Comparison of ENCODE assay signal across 19 cellular contexts in the genomic region with DNA sequence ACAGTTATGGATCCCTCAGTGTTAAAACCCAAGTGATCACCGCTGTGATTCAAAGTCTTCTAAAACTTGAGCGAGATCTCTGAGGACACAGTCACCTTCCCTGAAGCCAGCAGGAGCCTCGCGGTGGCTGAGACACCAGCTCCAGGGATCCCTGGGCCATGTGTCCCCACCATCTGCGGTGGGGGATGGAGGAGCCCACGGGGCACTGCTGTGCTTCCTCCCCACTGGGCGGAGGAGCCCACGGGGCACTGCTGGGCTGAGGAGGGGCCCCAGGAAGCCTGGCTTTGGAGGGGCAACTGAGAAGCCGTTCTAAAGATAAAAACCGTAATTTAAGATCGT.
DNase-seq lines count a peak whose midpoint lies in the region; FAIRE-seq and TF ChIP-seq lines count a peak whose summit lies in the region.
"Had no signal": no experiment of that assay in that cellular context is flagged by ENCODE, and none has a peak within 500 bp of the region (broad histone marks: within the 10 kb centered on the region; RNA-seq: fewer than 3 reads in every experiment).

No MANE protein-coding gene starts in this region.

- no peak overlapping the region for H3K9ac ChIP-seq in BLaER1 treated with 17β-estradiol and CSF1 and Interleukin-3, amounts not matched to agents 10 nM and 100 nM
- peak overlapping the region; percentile 66 for H3K9ac ChIP-seq in SK-N-MC (ENCODE audit: insufficient read length)
- H3K9ac ChIP-seq: GM23248 had no signal

- H3K4me2 ChIP-seq in BLaER1 treated with 17β-estradiol and CSF1 and Interleukin-3, amounts not matched to agents 10 nM and 100 nM: peak overlapping the region in 7 of 11 experiments; percentile 17 to 55 (median 40); a peak in 11 of 22 replicates

- TF ChIP-seq CTCF in esophagus muscularis mucosa (IDR thresholded peaks at IDR 0.05) (no peak), RWPE1 (conservative IDR thresholded peaks at IDR 0.05; ENCODE audit: low read depth) (no peak)

- DNase-seq in GM12891 (ENCODE audit: insufficient read length, low spot score): peak; percentile 27
- no peak for DNase-seq in SK-N-MC (ENCODE audit: low read depth, low spot score)
- peak; percentile 14 for DNase-seq in esophagus muscularis mucosa (ENCODE audit: extremely low spot score)
- no peak for DNase-seq in MG63
- DNase-seq in effector CD4-positive, alpha-beta T cell: no peak
- no peak for DNase-seq in stimulated activated CD4-positive, alpha-beta T cell treated with anti-CD3 and anti-CD28 coated beads, Interleukin-12 subunit alpha, Interleukin-12 subunit beta, amount 100 ng/mL, for 4 hours
- DNase-seq in RWPE1 (ENCODE audit: low spot score): no peak
- DNase-seq: Caco-2; CD4-positive, alpha-beta T cell; DMS53; DND-41; EL; GM23248; KG1 had no signal

- H4K20me1 ChIP-seq in BLaER1 treated with 17β-estradiol and CSF1 and Interleukin-3, amounts not matched to agents 10 nM and 100 nM: peaks cover 0 to 11% (median 0%) of the 10 kb centered on the region in 11 experiments; a peak in 4 of 22 replicates

- peaks cover 11 to 22% (median 20%) of the 10 kb centered on the region in 11 experiments for H3K9me3 ChIP-seq in BLaER1 treated with 17β-estradiol and CSF1 and Interleukin-3, amounts not matched to agents 10 nM and 100 nM (replicated peaks in 1 of 11)
- no peaks in the 10 kb centered on the region for H3K9me3 ChIP-seq in SK-N-MC (ENCODE audit: low read depth, low read length)
- H3K9me3 ChIP-seq in esophagus muscularis mucosa: no peaks in the 10 kb centered on the region
- no peaks in the 10 kb centered on the region for H3K9me3 ChIP-seq in MG63
- H3K9me3 ChIP-seq: Caco-2 had no signal

- WGBS in esophagus muscularis mucosa: 89% methylated on average over 11 of the region's 11 CpGs

- POLR2A ChIA-PET in RWPE1 (lab: Yijun Ruan, JAX; ENCODE audit: low non-redundant PET): no interaction called here

- H3K4me3 ChIP-seq in BLaER1 treated with 17β-estradiol and CSF1 and Interleukin-3, amounts not matched to agents 10 nM and 100 nM: no peak overlapping the region
- peak overlapping the region; percentile 59 for H3K4me3 ChIP-seq in SK-N-MC
- H3K4me3 ChIP-seq in esophagus muscularis mucosa: no peak overlapping the region
- no peak overlapping the region for H3K4me3 ChIP-seq in MG63
- H3K4me3 ChIP-seq: GM12878, GM23248 had no signal

- FAIRE-seq in GM12891 (lab: Jason Lieb, UNC): no peak
- FAIRE-seq: GM12878, GM19239, H54 had no signal

- H3K27me3 ChIP-seq in BLaER1 treated with 17β-estradiol and CSF1 and Interleukin-3, amounts not matched to agents 10 nM and 100 nM: no peaks in the 10 kb centered on the region
- H3K27me3 ChIP-seq in esophagus muscularis mucosa (no peaks in the 10 kb centered on the region), MG63 (no peaks in the 10 kb centered on the region)

- peaks cover 0 to 15% (median 10%) of the 10 kb centered on the region in 11 experiments; a peak in 12 of 22 replicates for H3K36me3 ChIP-seq in BLaER1 treated with 17β-estradiol and CSF1 and Interleukin-3, amounts not matched to agents 10 nM and 100 nM
- H3K36me3 ChIP-seq in SK-N-MC (ENCODE audit: insufficient read depth, low read length): no peaks in the 10 kb centered on the region
- H3K36me3 ChIP-seq in esophagus muscularis mucosa: peaks cover 0 to 4% (median 0%) of the 10 kb centered on the region in 4 donors
- H3K36me3 ChIP-seq in MG63: no peaks in the 10 kb centered on the region

- TF ChIP-seq EP300 in esophagus muscularis mucosa (IDR thresholded peaks at IDR 0.05): no peak

- H3K27ac ChIP-seq in BLaER1 treated with 17β-estradiol and CSF1 and Interleukin-3, amounts not matched to agents 10 nM and 100 nM: peak overlapping the region in 1 of 11 experiments; percentile 5; a peak in 1 of 22 replicates
- H3K27ac ChIP-seq in SK-N-MC: peak overlapping the region; percentile 94
- H3K27ac ChIP-seq in esophagus muscularis mucosa (replicated peaks in 1 of 4): no peak overlapping the region
- H3K27ac ChIP-seq in RWPE1: no peak overlapping the region
- H3K27ac ChIP-seq: C4-2B, GM23248 had no signal

- intact Hi-C loops in esophagus muscularis mucosa (cut with DNase I): no loop called here

- CTCF ChIA-PET in RWPE1 (lab: Yijun Ruan, JAX): no interaction called here

- peaks cover 0 to 34% (median 26%) of the 10 kb centered on the region in 10 experiments; a peak in 15 of 20 replicates for H3K4me1 ChIP-seq in BLaER1 treated with 17β-estradiol and CSF1 and Interleukin-3, amounts not matched to agents 10 nM and 100 nM
- H3K4me1 ChIP-seq in esophagus muscularis mucosa: no peaks in the 10 kb centered on the region
- H3K4me1 ChIP-seq: Caco-2 had no signal

- TF ChIP-seq POLR2A in GM12891 (IDR thresholded peaks at IDR 0.05; ENCODE audit: low read depth, low read length) (no peak), esophagus muscularis mucosa (IDR thresholded peaks at IDR 0.05; ENCODE audit: low read depth) (no peak)

TF ChIP-seq in GM12891, 5 proteins besides CTCF, POLR2A, EP300 and RAD21:
- TF ChIP-seq TAF1 (IDR thresholded peaks at IDR 0.05; ENCODE audit: low read depth, low read length) (no peak), SPI1 (IDR thresholded peaks at IDR 0.05; ENCODE audit: low read depth, low read length) (no peak), POLR2AphosphoS5 (IDR thresholded peaks at IDR 0.05; ENCODE audit: low read depth, low read length) (no peak), POU2F2 (IDR thresholded peaks at IDR 0.05; ENCODE audit: low read depth, low read length) (no peak), PAX5 (IDR thresholded peaks at IDR 0.05; ENCODE audit: insufficient read depth, low read length, severe bottlenecking) (no peak)

Comparison
In these comparisons a context has a peak if more than half of its experiments do, and no peak if none do; other contexts are left out.
1. DNase-seq: peak in GM12891 (single experiment) and esophagus muscularis mucosa (single experiment); none in SK-N-MC (single experiment), MG63 (single experiment), effector CD4-positive, alpha-beta T cell (single experiment), stimulated activated CD4-positive, alpha-beta T cell treated with anti-CD3 and anti-CD28 coated beads, Interleukin-12 subunit alpha, Interleukin-12 subunit beta, amount 100 ng/mL, for 4 hours (single experiment) and RWPE1 (single experiment).